In the genomic region with DNA sequence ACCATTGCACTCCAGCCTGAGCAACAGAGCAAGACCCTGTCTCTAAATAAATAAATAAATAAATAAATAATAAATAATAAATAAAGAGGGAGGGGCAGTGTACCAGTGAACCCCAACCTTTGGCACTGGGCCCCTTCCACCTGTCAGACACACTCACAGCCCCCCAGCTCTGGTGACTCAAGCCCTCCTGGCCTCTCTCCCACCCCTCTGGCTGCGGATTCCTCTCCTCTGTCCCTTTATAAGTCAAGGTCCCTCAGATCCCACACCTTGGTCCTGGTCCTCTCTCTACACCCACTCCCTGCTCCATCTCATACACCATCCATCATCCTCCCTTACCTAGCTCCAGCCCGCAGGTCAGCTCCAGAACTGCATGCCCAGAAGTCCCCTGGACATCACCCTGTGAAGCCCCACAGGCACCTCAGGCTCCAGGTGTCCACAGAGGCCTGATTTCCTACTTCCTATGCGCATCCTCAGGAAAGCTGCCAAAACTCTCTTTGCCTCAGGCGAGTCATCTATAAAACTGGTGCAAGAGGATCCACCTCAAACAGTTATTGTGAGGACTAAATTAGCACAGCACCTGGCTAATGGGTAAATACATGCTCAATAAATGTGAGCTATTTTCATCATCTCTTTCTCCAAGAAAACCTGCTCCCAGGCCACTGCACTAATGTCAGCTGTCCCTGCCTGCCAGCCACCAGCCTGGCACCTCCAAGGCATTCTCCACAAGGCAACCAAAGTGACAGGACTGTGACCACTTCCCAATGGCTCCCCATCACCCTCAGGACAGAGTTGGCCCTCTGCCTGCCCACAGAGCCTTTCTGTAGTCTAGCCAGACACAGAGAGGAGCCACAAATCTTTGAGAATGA, we compare ENCODE assay signal across 13 cellular contexts. TPM values are rescaled to one million over a fixed set of nuclear protein-coding genes. Genes with fewer than 3 reads are reported as not detected.
DNase-seq lines count a peak whose midpoint lies in the region; ATAC-seq, FAIRE-seq and TF ChIP-seq lines count a peak whose summit lies in the region.
"Had no signal": no experiment of that assay in that cellular context is flagged by ENCODE, and none has a peak within 500 bp of the region (broad histone marks: within the 10 kb centered on the region; RNA-seq: fewer than 3 reads in every experiment).

No MANE protein-coding gene starts in this region.

- H3K9me1 ChIP-seq in keratinocyte (ENCODE audit: control insufficient read depth, extremely low read depth, insufficient read depth, low read length), result no peaks in the 10 kb centered on the region

- in situ Hi-C loops in GM23248 (cut with MboI), result no loop called here

- no peaks in the 10 kb centered on the region for H3K9me2 ChIP-seq in GM23248 (ENCODE audit: insufficient read depth)

- H3K27me3 Mint-ChIP-seq in CD8-positive, alpha-beta T cell (ENCODE audit: low read depth), result peaks cover 2% of the 10 kb centered on the region

- peak in 1 of 7 experiments; percentile 34 for DNase-seq in CD8-positive, alpha-beta T cell
- DNase-seq in GM23248 (peak; percentile 50), Peyer's patch (peak in 2 of 3 donors; percentile 6 to 41), keratinocyte (ENCODE audit: low read depth, low spot score) (no peak), DMS114 treated with DMSO at 0.1 percent for 48 hours (lab: John Stamatoyannopoulos, UW; ENCODE audit: unreplicated experiment) (no peak), Kasumi-1 (lab: John Stamatoyannopoulos, UW) (no peak)
- DNase-seq: activated B cell treated with CpG ODN at 0.5 μM for 24 hours, NCI-H446, right cardiac atrium had no signal

- H3K27ac Mint-ChIP-seq in CD8-positive, alpha-beta T cell, result peak overlapping the region; percentile 58

- no peak for ATAC-seq in CD8-positive, alpha-beta T cell
- ATAC-seq in GM18909 (IDR thresholded peaks at IDR 0.05; ENCODE audit: poor library complexity, unreplicated experiment), result no peak
- ATAC-seq: right cardiac atrium had no signal

- H3K9ac ChIP-seq in GM23248 (no peak overlapping the region), keratinocyte (ENCODE audit: control insufficient read depth, extremely low read depth, insufficient read depth, low read length) (no peak overlapping the region)

- no peaks in the 10 kb centered on the region for H3K36me3 Mint-ChIP-seq in CD8-positive, alpha-beta T cell

- intact Hi-C loops in CD8-positive, alpha-beta T cell (cut with DNase I, micrococcal nuclease), result no loop called here

- H3K36me3 ChIP-seq in CD8-positive, alpha-beta T cell (ENCODE audit: insufficient read depth, low read length), result no peaks in the 10 kb centered on the region
- H3K36me3 ChIP-seq in GM23248 (ENCODE audit: low read depth) (no peaks in the 10 kb centered on the region), Peyer's patch (no peaks in the 10 kb centered on the region), keratinocyte (ENCODE audit: control insufficient read depth in 2 of 2, extremely low read depth in 1 of 2, insufficient read depth in 2 of 2, low read length in 2 of 2) (no peaks in the 10 kb centered on the region)

- no peaks in the 10 kb centered on the region for H3F3A ChIP-seq in GM23248 (ENCODE audit: insufficient read depth)

- H2AFZ ChIP-seq in GM23248, result no peak overlapping the region
- no peak overlapping the region for H2AFZ ChIP-seq in keratinocyte (ENCODE audit: control insufficient read depth, low read length)

- TF ChIP-seq POLR2A in Peyer's patch (IDR thresholded peaks at IDR 0.05), result no peak

- CTCF ChIA-PET in CD8-positive, alpha-beta T cell (lab: Charles Lee), result interaction anchor here (0.9 to 8.4 kb wide), 5 partner anchors 8 to 115 kb away, joined by 3 to 73 read pairs (median 3); no protein-coding TSS in a partner anchor

- POLR2A ChIA-PET in CD8-positive, alpha-beta T cell (lab: Charles Lee), result interaction anchor here (0.9 to 1.4 kb wide), 3 partner anchors 18 to 69 kb away, joined by 3 read pairs; no protein-coding TSS in a partner anchor

- H3K4me3 Mint-ChIP-seq in CD8-positive, alpha-beta T cell, result no peak overlapping the region
- H3K4me3 Mint-ChIP-seq: activated naive CD4-positive, alpha-beta T cell treated with anti-CD3 and anti-CD28 coated beads for 36 hours had no signal

- no peak overlapping the region for H3K27ac ChIP-seq in CD8-positive, alpha-beta T cell (ENCODE audit: low read depth, low read length)
- no peak overlapping the region for H3K27ac ChIP-seq in GM23248
- H3K27ac ChIP-seq in Peyer's patch, result no peak overlapping the region
- no peak overlapping the region for H3K27ac ChIP-seq in keratinocyte (ENCODE audit: control insufficient read depth, insufficient read depth, low read length)

- peaks cover 18% of the 10 kb centered on the region for H3K4me1 ChIP-seq in CD8-positive, alpha-beta T cell (ENCODE audit: insufficient read depth, low read length)
- H3K4me1 ChIP-seq in GM23248 (ENCODE audit: insufficient read depth) (no peaks in the 10 kb centered on the region), Peyer's patch (no peaks in the 10 kb centered on the region), keratinocyte (ENCODE audit: control insufficient read depth, extremely low read depth, insufficient read depth, low read length) (peaks cover 3% of the 10 kb centered on the region)

- H3K79me2 ChIP-seq in GM23248 (ENCODE audit: insufficient read depth), result no peaks in the 10 kb centered on the region
- no peaks in the 10 kb centered on the region for H3K79me2 ChIP-seq in keratinocyte (ENCODE audit: control insufficient read depth, insufficient read depth, low read length)

- H3K9me3 Mint-ChIP-seq in CD8-positive, alpha-beta T cell, result no peaks in the 10 kb centered on the region
- H3K9me3 Mint-ChIP-seq: activated B cell treated with CpG ODN at 0.5 μM for 24 hours; activated naive CD4-positive, alpha-beta T cell treated with anti-CD3 and anti-CD28 coated beads for 36 hours had no signal

- dilution Hi-C loops in keratinocyte (cut with MboI; ENCODE audit: extremely low pct_ligation_motif_present, low sequenced_read_pairs), result no loop called here

- H3K4me1 Mint-ChIP-seq in CD8-positive, alpha-beta T cell (ENCODE audit: low read depth), result peaks cover 20% of the 10 kb centered on the region

- H4K20me1 ChIP-seq in GM23248 (ENCODE audit: insufficient read depth) (no peaks in the 10 kb centered on the region), keratinocyte (ENCODE audit: control insufficient read depth, extremely low read depth, insufficient read depth, low read length) (no peaks in the 10 kb centered on the region)

- H3K4me2 ChIP-seq in GM23248 (ENCODE audit: unreplicated experiment) (no peak overlapping the region), keratinocyte (ENCODE audit: control insufficient read depth, extremely low read depth, insufficient read depth, low read depth, low read length) (no peak overlapping the region)

- TF ChIP-seq CTCF in CD8-positive, alpha-beta T cell (IDR thresholded peaks at IDR 0.05), result no peak
- no peak for TF ChIP-seq CTCF in Peyer's patch (IDR thresholded peaks at IDR 0.05)
- TF ChIP-seq CTCF in keratinocyte (optimal IDR thresholded peaks at IDR 0.05 in 1 of 3, IDR thresholded peaks at IDR 0.05 in 1 of 3, conservative IDR thresholded peaks at IDR 0.05 in 1 of 3; ENCODE audit: extremely low read depth in 1 of 3, insufficient read depth in 2 of 3, low read length in 3 of 3), result no peak

- H3K27me3 ChIP-seq in CD8-positive, alpha-beta T cell (ENCODE audit: insufficient read depth, low read length), result no peaks in the 10 kb centered on the region
- H3K27me3 ChIP-seq in GM23248 (replicated peaks; ENCODE audit: insufficient read depth) (no peaks in the 10 kb centered on the region), Peyer's patch (no peaks in the 10 kb centered on the region), keratinocyte (ENCODE audit: control insufficient read depth, extremely low read depth, insufficient read depth, low read length) (peaks cover 5% of the 10 kb centered on the region)

- 90 to 95% methylated on average over 4 of the region's 4 CpGs for WGBS in GM23248 (ENCODE audit: low coverage in 1 of 2, low lambda C conversion rate in 2 of 2, missing lambda C conversion rate in 2 of 2), 2 experiments

- peak; percentile 74 for FAIRE-seq in keratinocyte (lab: Jason Lieb, UNC)
- FAIRE-seq: colon, K562 had no signal

- H3K9me3 ChIP-seq in CD8-positive, alpha-beta T cell (ENCODE audit: low read length), result no peaks in the 10 kb centered on the region
- no peaks in the 10 kb centered on the region for H3K9me3 ChIP-seq in GM23248 (ENCODE audit: low read depth)
- no peaks in the 10 kb centered on the region for H3K9me3 ChIP-seq in Peyer's patch
- H3K9me3 ChIP-seq in keratinocyte (ENCODE audit: control insufficient read depth, low read depth, low read length), result no peaks in the 10 kb centered on the region

- H3K4me3 ChIP-seq in CD8-positive, alpha-beta T cell (ENCODE audit: low read depth, low read length), result no peak overlapping the region
- H3K4me3 ChIP-seq in GM23248, result no peak overlapping the region
- no peak overlapping the region for H3K4me3 ChIP-seq in Peyer's patch
- H3K4me3 ChIP-seq in keratinocyte (ENCODE audit: control insufficient read depth in 2 of 3, extremely low read depth in 1 of 3, insufficient read depth in 2 of 3, low read depth in 1 of 3, low read length in 3 of 3), result no peak overlapping the region
- H3K4me3 ChIP-seq: K562 had no signal

RNA-seq across cellular contexts. Expression of a gene that starts 46.8 kb away (rescaled TPM):
- total RNA-seq in CD8-positive, alpha-beta T cell, result not detected
- total RNA-seq in GM23248 (2014; rRNA removed; shearing (Covaris generic)), result 0.32 and 1.1 TPM in 2 replicates
- polyA plus RNA-seq in GM23248 (2016; fragmentation: Nextera tagmentation; extraction: Ambion mirVana) (0.50 and 0.89 TPM in 2 replicates), keratinocyte (0.07 to 0.82 TPM (median 0.24 TPM) in 3 replicates)
- not detected for total RNA-seq in Peyer's patch
- polyA plus RNA-seq in keratinocyte (2011; ENCODE audit: low read depth), result 0.27 TPM
- 0.13 and 0.51 TPM in 2 replicates for polyA plus RNA-seq in keratinocyte (2011; cell fraction: cytosol; rRNA removed)
- polyA plus RNA-seq in keratinocyte (2011; cell fraction: nucleus; rRNA removed), result 0.75 and 1.0 TPM in 2 replicates
- polyA plus RNA-seq in keratinocyte (2012; ENCODE audit: low replicate concordance), result 0.15 and 1.7 TPM in 2 replicates
- 0.13 to 0.29 TPM (median 0.26 TPM) in 3 replicates for polyA minus RNA-seq in keratinocyte
- polyA minus RNA-seq in keratinocyte (2011; cell fraction: cytosol; rRNA and poly(A)+ RNA removed), result not detected
- 0.32 TPM in 1 of 2 replicates, not detected in the other for polyA minus RNA-seq in keratinocyte (2011; cell fraction: nucleus; rRNA and poly(A)+ RNA removed)
- total RNA-seq: activated B cell treated with CpG ODN at 0.5 μM for 24 hours; activated naive CD4-positive, alpha-beta T cell treated with anti-CD3 and anti-CD28 coated beads for 36 hours; K562 had no signal
- polyA plus RNA-seq: K562 had no signal

Comparison
In these comparisons a context has a peak if more than half of its experiments do, and no peak if none do; other contexts are left out.
1. DNase-seq: peak in GM23248 (single experiment) and Peyer's patch (2 of 3); none in keratinocyte (single experiment), DMS114 treated with DMSO at 0.1 percent for 48 hours (single experiment) and Kasumi-1 (0 of 2).